In the genomic region with DNA sequence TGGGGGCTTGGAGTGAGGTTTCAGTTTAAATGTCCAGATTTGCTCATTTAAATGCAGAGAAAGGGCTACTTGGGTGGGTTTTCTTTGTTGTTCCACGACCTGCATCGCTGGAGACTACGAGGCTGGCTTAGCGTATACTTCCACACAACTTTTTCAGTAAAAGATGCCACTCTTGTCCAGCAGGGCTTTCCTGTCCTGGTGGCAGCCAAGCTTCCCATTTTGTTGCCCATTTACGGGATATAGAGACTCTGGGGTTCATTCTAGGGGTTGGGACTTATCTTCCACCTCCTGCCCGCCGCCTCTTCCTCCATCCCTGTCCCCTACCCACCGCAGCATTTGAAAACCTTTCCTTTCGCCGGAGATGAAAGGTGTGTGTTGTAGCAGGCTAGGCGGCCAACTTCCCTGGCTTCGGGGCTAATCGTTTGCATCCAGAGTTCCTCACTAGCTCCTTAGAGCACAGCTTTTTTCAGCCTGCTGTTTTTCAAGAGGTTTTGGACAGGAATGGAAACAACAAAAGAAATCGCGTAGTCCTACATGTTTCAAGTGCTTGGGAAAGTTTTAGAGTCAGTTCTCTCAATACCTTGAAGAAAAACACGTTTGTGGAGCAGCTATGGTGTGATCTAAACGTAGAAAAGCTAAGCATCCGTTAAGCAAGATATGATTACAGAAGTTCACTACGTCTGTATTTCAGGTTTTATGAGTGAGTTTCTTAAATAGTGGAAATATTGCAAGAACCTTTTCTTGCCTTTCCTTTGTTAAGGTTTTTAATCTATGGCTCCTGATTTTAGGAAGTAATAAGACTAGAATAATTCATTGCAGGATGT, we compare ENCODE assay signal across 1 cellular context.
TF ChIP-seq lines count a peak whose summit lies in the region.

No MANE protein-coding gene starts in this region.

TF ChIP-seq in HepG2, 621 proteins besides CTCF, POLR2A, EP300 and RAD21 (continues in another document):
- no peak for TF ChIP-seq ZNF724P (CRISPR knock-in tag; IDR thresholded peaks at IDR 0.05; ENCODE audit: borderline replicate concordance)
- TF ChIP-seq ZFP37 (CRISPR knock-in tag; IDR thresholded peaks at IDR 0.05; ENCODE audit: borderline replicate concordance) = no peak
- TF ChIP-seq, protein P1, sequence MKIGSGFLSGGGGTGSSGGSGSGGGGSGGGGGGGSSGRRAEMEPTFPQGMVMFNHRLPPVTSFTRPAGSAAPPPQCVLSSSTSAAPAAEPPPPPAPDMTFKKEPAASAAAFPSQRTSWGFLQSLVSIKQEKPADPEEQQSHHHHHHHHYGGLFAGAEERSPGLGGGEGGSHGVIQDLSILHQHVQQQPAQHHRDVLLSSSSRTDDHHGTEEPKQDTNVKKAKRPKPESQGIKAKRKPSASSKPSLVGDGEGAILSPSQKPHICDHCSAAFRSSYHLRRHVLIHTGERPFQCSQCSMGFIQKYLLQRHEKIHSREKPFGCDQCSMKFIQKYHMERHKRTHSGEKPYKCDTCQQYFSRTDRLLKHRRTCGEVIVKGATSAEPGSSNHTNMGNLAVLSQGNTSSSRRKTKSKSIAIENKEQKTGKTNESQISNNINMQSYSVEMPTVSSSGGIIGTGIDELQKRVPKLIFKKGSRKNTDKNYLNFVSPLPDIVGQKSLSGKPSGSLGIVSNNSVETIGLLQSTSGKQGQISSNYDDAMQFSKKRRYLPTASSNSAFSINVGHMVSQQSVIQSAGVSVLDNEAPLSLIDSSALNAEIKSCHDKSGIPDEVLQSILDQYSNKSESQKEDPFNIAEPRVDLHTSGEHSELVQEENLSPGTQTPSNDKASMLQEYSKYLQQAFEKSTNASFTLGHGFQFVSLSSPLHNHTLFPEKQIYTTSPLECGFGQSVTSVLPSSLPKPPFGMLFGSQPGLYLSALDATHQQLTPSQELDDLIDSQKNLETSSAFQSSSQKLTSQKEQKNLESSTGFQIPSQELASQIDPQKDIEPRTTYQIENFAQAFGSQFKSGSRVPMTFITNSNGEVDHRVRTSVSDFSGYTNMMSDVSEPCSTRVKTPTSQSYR (CRISPR knock-in tag; IDR thresholded peaks at IDR 0.05; ENCODE audit: borderline replicate concordance) = no peak
- no peak for TF ChIP-seq YY1 (IDR thresholded peaks at IDR 0.05; ENCODE audit: insufficient read depth, insufficient replicate concordance, low read depth, low read length)
- TF ChIP-seq, protein P2, sequence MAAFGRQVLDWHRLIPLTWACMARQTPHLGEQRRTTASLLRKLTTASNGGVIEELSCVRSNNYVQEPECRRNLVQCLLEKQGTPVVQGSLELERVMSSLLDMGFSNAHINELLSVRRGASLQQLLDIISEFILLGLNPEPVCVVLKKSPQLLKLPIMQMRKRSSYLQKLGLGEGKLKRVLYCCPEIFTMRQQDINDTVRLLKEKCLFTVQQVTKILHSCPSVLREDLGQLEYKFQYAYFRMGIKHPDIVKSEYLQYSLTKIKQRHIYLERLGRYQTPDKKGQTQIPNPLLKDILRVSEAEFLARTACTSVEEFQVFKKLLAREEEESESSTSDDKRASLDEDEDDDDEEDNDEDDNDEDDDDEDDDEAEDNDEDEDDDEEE (CRISPR knock-in tag; IDR thresholded peaks at IDR 0.05) = 0 out of 2 replicates have a peak, but pooled peaks have one; percentile 31
- TF ChIP-seq, protein P3, sequence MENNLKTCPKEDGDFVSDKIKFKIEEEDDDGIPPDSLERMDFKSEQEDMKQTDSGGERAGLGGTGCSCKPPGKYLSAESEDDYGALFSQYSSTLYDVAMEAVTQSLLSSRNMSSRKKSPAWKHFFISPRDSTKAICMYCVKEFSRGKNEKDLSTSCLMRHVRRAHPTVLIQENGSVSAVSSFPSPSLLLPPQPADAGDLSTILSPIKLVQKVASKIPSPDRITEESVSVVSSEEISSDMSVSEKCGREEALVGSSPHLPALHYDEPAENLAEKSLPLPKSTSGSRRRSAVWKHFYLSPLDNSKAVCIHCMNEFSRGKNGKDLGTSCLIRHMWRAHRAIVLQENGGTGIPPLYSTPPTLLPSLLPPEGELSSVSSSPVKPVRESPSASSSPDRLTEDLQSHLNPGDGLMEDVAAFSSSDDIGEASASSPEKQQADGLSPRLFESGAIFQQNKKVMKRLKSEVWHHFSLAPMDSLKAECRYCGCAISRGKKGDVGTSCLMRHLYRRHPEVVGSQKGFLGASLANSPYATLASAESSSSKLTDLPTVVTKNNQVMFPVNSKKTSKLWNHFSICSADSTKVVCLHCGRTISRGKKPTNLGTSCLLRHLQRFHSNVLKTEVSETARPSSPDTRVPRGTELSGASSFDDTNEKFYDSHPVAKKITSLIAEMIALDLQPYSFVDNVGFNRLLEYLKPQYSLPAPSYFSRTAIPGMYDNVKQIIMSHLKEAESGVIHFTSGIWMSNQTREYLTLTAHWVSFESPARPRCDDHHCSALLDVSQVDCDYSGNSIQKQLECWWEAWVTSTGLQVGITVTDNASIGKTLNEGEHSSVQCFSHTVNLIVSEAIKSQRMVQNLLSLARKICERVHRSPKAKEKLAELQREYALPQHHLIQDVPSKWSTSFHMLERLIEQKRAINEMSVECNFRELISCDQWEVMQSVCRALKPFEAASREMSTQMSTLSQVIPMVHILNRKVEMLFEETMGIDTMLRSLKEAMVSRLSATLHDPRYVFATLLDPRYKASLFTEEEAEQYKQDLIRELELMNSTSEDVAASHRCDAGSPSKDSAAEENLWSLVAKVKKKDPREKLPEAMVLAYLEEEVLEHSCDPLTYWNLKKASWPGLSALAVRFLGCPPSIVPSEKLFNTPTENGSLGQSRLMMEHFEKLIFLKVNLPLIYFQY (CRISPR knock-in tag; IDR thresholded peaks at IDR 0.05; ENCODE audit: borderline replicate concordance) = no peak
- no peak for TF ChIP-seq MYNN (CRISPR knock-in tag; IDR thresholded peaks at IDR 0.05; ENCODE audit: low read depth)
- TF ChIP-seq RORA (CRISPR knock-in tag; IDR thresholded peaks at IDR 0.05) = no peak
- TF ChIP-seq CCAR2 (optimal IDR thresholded peaks at IDR 0.05; ENCODE audit: low read depth, low read length) = no peak
- TF ChIP-seq, protein P4, sequence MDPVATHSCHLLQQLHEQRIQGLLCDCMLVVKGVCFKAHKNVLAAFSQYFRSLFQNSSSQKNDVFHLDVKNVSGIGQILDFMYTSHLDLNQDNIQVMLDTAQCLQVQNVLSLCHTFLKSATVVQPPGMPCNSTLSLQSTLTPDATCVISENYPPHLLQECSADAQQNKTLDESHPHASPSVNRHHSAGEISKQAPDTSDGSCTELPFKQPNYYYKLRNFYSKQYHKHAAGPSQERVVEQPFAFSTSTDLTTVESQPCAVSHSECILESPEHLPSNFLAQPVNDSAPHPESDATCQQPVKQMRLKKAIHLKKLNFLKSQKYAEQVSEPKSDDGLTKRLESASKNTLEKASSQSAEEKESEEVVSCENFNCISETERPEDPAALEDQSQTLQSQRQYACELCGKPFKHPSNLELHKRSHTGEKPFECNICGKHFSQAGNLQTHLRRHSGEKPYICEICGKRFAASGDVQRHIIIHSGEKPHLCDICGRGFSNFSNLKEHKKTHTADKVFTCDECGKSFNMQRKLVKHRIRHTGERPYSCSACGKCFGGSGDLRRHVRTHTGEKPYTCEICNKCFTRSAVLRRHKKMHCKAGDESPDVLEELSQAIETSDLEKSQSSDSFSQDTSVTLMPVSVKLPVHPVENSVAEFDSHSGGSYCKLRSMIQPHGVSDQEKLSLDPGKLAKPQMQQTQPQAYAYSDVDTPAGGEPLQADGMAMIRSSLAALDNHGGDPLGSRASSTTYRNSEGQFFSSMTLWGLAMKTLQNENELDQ (CRISPR knock-in tag; IDR thresholded peaks at IDR 0.05; ENCODE audit: borderline replicate concordance) = no peak
- TF ChIP-seq RBM22 (optimal IDR thresholded peaks at IDR 0.05; ENCODE audit: low read length) = no peak
- TF ChIP-seq ZNF782 (CRISPR knock-in tag; IDR thresholded peaks at IDR 0.05; ENCODE audit: borderline replicate concordance) = no peak
- TF ChIP-seq PHF8 (CRISPR knock-in tag; IDR thresholded peaks at IDR 0.05) = no peak
- 0 out of 2 replicates have a peak, but pooled peaks have one; percentile 43 for TF ChIP-seq ZNF737 (CRISPR knock-in tag; IDR thresholded peaks at IDR 0.05; ENCODE audit: borderline replicate concordance)
- TF ChIP-seq SALL1 (CRISPR knock-in tag; IDR thresholded peaks at IDR 0.05) = no peak
- TF ChIP-seq, protein P5, sequence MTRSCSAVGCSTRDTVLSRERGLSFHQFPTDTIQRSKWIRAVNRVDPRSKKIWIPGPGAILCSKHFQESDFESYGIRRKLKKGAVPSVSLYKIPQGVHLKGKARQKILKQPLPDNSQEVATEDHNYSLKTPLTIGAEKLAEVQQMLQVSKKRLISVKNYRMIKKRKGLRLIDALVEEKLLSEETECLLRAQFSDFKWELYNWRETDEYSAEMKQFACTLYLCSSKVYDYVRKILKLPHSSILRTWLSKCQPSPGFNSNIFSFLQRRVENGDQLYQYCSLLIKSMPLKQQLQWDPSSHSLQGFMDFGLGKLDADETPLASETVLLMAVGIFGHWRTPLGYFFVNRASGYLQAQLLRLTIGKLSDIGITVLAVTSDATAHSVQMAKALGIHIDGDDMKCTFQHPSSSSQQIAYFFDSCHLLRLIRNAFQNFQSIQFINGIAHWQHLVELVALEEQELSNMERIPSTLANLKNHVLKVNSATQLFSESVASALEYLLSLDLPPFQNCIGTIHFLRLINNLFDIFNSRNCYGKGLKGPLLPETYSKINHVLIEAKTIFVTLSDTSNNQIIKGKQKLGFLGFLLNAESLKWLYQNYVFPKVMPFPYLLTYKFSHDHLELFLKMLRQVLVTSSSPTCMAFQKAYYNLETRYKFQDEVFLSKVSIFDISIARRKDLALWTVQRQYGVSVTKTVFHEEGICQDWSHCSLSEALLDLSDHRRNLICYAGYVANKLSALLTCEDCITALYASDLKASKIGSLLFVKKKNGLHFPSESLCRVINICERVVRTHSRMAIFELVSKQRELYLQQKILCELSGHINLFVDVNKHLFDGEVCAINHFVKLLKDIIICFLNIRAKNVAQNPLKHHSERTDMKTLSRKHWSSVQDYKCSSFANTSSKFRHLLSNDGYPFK (CRISPR knock-in tag; IDR thresholded peaks at IDR 0.05; ENCODE audit: borderline replicate concordance) = no peak
- TF ChIP-seq, protein P6, sequence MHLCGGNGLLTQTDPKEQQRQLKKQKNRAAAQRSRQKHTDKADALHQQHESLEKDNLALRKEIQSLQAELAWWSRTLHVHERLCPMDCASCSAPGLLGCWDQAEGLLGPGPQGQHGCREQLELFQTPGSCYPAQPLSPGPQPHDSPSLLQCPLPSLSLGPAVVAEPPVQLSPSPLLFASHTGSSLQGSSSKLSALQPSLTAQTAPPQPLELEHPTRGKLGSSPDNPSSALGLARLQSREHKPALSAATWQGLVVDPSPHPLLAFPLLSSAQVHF (CRISPR knock-in tag; IDR thresholded peaks at IDR 0.05) = no peak
- TF ChIP-seq, protein P7, sequence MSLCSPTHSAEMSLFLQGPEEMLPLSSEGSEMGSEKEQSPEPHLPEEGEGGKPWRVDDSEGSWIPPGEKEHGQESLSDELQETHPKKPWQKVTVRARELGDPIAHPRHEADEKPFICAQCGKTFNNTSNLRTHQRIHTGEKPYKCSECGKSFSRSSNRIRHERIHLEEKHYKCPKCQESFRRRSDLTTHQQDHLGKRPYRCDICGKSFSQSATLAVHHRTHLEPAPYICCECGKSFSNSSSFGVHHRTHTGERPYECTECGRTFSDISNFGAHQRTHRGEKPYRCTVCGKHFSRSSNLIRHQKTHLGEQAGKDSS (CRISPR knock-in tag; IDR thresholded peaks at IDR 0.05; ENCODE audit: borderline replicate concordance, low read depth) = no peak
- no peak for TF ChIP-seq ZNF343 (CRISPR knock-in tag; IDR thresholded peaks at IDR 0.05)
- no peak for TF ChIP-seq GLI4 (CRISPR knock-in tag; IDR thresholded peaks at IDR 0.05; ENCODE audit: borderline replicate concordance)
- TF ChIP-seq, protein P8, sequence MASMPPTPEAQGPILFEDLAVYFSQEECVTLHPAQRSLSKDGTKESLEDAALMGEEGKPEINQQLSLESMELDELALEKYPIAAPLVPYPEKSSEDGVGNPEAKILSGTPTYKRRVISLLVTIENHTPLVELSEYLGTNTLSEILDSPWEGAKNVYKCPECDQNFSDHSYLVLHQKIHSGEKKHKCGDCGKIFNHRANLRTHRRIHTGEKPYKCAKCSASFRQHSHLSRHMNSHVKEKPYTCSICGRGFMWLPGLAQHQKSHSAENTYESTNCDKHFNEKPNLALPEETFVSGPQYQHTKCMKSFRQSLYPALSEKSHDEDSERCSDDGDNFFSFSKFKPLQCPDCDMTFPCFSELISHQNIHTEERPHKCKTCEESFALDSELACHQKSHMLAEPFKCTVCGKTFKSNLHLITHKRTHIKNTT (CRISPR knock-in tag; IDR thresholded peaks at IDR 0.05) = no peak
- no peak for TF ChIP-seq SRSF1 (optimal IDR thresholded peaks at IDR 0.05; ENCODE audit: low read depth, low read length)
- TF ChIP-seq, protein P9, sequence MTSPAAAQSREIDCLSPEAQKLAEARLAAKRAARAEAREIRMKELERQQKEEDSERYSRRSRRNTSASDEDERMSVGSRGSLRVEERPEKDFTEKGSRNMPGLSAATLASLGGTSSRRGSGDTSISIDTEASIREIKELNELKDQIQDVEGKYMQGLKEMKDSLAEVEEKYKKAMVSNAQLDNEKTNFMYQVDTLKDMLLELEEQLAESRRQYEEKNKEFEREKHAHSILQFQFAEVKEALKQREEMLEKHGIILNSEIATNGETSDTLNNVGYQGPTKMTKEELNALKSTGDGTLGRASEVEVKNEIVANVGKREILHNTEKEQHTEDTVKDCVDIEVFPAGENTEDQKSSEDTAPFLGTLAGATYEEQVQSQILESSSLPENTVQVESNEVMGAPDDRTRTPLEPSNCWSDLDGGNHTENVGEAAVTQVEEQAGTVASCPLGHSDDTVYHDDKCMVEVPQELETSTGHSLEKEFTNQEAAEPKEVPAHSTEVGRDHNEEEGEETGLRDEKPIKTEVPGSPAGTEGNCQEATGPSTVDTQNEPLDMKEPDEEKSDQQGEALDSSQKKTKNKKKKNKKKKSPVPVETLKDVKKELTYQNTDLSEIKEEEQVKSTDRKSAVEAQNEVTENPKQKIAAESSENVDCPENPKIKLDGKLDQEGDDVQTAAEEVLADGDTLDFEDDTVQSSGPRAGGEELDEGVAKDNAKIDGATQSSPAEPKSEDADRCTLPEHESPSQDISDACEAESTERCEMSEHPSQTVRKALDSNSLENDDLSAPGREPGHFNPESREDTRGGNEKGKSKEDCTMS (CRISPR knock-in tag; conservative IDR thresholded peaks at IDR 0.05) = no peak
- TF ChIP-seq HOXA3 (CRISPR knock-in tag; IDR thresholded peaks at IDR 0.05) = no peak
- TF ChIP-seq, protein P10, sequence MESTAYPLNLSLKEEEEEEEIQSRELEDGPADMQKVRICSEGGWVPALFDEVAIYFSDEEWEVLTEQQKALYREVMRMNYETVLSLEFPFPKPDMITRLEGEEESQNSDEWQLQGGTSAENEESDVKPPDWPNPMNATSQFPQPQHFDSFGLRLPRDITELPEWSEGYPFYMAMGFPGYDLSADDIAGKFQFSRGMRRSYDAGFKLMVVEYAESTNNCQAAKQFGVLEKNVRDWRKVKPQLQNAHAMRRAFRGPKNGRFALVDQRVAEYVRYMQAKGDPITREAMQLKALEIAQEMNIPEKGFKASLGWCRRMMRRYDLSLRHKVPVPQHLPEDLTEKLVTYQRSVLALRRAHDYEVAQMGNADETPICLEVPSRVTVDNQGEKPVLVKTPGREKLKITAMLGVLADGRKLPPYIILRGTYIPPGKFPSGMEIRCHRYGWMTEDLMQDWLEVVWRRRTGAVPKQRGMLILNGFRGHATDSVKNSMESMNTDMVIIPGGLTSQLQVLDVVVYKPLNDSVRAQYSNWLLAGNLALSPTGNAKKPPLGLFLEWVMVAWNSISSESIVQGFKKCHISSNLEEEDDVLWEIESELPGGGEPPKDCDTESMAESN (CRISPR knock-in tag; conservative IDR thresholded peaks at IDR 0.05) = no peak
